Comparison of ENCODE assay signal across 1 cellular context in the genomic region with DNA sequence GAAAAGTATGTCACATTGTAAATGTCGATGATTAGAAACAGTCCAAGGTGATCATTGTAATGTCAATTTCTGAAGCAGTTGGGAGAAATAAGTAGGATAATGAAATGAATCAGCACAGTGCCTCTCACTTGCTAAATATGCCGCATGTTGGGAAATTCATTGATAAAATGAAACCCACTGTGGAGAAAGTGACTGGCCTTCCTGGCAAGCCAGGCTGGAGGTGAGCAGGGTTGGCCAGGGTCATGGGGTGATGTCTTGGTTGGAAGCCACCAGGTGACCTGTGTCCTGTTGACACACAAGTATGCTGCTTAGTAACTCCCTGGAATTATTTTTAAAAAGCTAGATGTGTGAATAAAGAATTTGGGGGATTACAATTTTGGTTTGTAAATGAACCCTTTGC.
TF ChIP-seq lines count a peak whose summit lies in the region.

No MANE protein-coding gene starts in this region.

TF ChIP-seq in A549, 52 proteins besides CTCF, POLR2A, EP300 and RAD21:
- TF ChIP-seq, protein P1, sequence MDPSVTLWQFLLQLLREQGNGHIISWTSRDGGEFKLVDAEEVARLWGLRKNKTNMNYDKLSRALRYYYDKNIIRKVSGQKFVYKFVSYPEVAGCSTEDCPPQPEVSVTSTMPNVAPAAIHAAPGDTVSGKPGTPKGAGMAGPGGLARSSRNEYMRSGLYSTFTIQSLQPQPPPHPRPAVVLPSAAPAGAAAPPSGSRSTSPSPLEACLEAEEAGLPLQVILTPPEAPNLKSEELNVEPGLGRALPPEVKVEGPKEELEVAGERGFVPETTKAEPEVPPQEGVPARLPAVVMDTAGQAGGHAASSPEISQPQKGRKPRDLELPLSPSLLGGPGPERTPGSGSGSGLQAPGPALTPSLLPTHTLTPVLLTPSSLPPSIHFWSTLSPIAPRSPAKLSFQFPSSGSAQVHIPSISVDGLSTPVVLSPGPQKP (IDR thresholded peaks at IDR 0.05; ENCODE audit: low read depth, low read length), result no peak
- TF ChIP-seq BHLHE40 (IDR thresholded peaks at IDR 0.05; ENCODE audit: low read depth, low read length), result no peak
- no peak for TF ChIP-seq CEBPB (IDR thresholded peaks at IDR 0.05)
TF ChIP-seq in A549: peak in this region for 0.
